13 cellular contexts compared by ENCODE assay signal in genomic region chr6:53603381-53604121, GRCh38. TPM values are rescaled to one million over a fixed set of nuclear protein-coding genes. Genes with fewer than 3 reads are reported as not detected.
DNase-seq lines count a peak whose midpoint lies in the region; ATAC-seq, FAIRE-seq and TF ChIP-seq lines count a peak whose summit lies in the region.
"Had no signal": no experiment of that assay in that cellular context is flagged by ENCODE, and none has a peak within 500 bp of the region (broad histone marks: within the 10 kb centered on the region; RNA-seq: fewer than 3 reads in every experiment).

No MANE protein-coding gene starts in this region.

- no peak for TF ChIP-seq CTCF in GM23338 (conservative IDR thresholded peaks at IDR 0.05; ENCODE audit: low read depth in 2 of 2)
- TF ChIP-seq CTCF in fibroblast of villous mesenchyme (IDR thresholded peaks at IDR 0.05; ENCODE audit: insufficient read depth, low read depth, low read length), result no peak

- no peak for ATAC-seq in GM23338
- ATAC-seq in GM18517 (IDR thresholded peaks at IDR 0.05; ENCODE audit: unreplicated experiment), result no peak
- ATAC-seq: right cardiac atrium had no signal

- peaks cover 8% of the 10 kb centered on the region; the same call in 2 of the 3 replicates for H3K4me1 Mint-ChIP-seq in GM23338
- H3K4me1 Mint-ChIP-seq: CD8-positive, alpha-beta memory T cell had no signal

- H3F3A ChIP-seq in GM23338 (replicated peaks; ENCODE audit: low read depth), result no peaks in the 10 kb centered on the region

- no peaks in the 10 kb centered on the region for H3K9me3 Mint-ChIP-seq in GM23338
- H3K9me3 Mint-ChIP-seq: CD8-positive, alpha-beta memory T cell had no signal

- H3K79me2 ChIP-seq in GM23338 (replicated peaks; ENCODE audit: insufficient read depth), result no peaks in the 10 kb centered on the region

- H3K36me3 ChIP-seq in GM23338 (ENCODE audit: insufficient read depth), result no peaks in the 10 kb centered on the region
- H3K36me3 ChIP-seq in SJSA1, result no peaks in the 10 kb centered on the region

- H3K27me3 ChIP-seq in GM23338 (ENCODE audit: insufficient read depth) (no peaks in the 10 kb centered on the region), SJSA1 (replicated peaks) (no peaks in the 10 kb centered on the region)

- no peak overlapping the region for H3K4me3 ChIP-seq in GM23338
- no peak overlapping the region for H3K4me3 ChIP-seq in SJSA1
- no peak overlapping the region for H3K4me3 ChIP-seq in fibroblast of villous mesenchyme (ENCODE audit: low read depth, low read length)

- no peak for FAIRE-seq in urothelium cell line (lab: Jason Lieb, UNC)

- H3K27ac ChIP-seq in GM23338 (ENCODE audit: low read depth) (no peak overlapping the region), SJSA1 (peak overlapping the region; percentile 39; the same call in 1 of the 2 replicates)

- peak overlapping the region; percentile 39; the same call in 1 of the 2 replicates for H2AFZ ChIP-seq in GM23338

- H3K4me2 ChIP-seq in GM23338, result no peak overlapping the region

- no peak for DNase-seq in GM23338 (ENCODE audit: low spot score)
- DNase-seq in SJSA1 (ENCODE audit: low read depth in 1 of 2, low spot score in 2 of 2), result peak in 1 of 2 experiments; percentile 28
- peak; percentile 47 for DNase-seq in fibroblast of villous mesenchyme (ENCODE audit: low read depth)
- DNase-seq in renal cortical epithelial cell (ENCODE audit: low read depth), result peak; percentile 86
- no peak for DNase-seq in stimulated activated CD4-positive, alpha-beta T cell treated with anti-CD3 and anti-CD28 coated beads, Interleukin-4, amount 100 ng/mL, for 24 hours
- no peak for DNase-seq in urothelium cell line (ENCODE audit: low spot score)
- no peak for DNase-seq in activated CD4-positive, alpha-beta T cell treated with anti-CD3 and anti-CD28 coated beads, Interleukin-2, amount 50 U/mL, for 48 hours
- DNase-seq: activated CD4-positive, alpha-beta T cell treated with anti-CD3 and anti-CD28 coated beads, Interleukin-2, amount 50 U/mL, for 1 hour; activated effector memory CD4-positive, alpha-beta T cell treated with Interleukin-2 at 50 U/mL for 16 hours; CD8-positive, alpha-beta memory T cell; right cardiac atrium; T-helper 1 cell had no signal

- no peaks in the 10 kb centered on the region for H4K20me1 ChIP-seq in GM23338 (replicated peaks; ENCODE audit: insufficient read depth)

- no peak overlapping the region for H3K27ac Mint-ChIP-seq in GM23338

- no peaks in the 10 kb centered on the region for H3K36me3 Mint-ChIP-seq in GM23338 (ENCODE audit: low read depth)

- H3K4me1 ChIP-seq in GM23338 (ENCODE audit: insufficient read depth) (no peaks in the 10 kb centered on the region), SJSA1 (replicated peaks) (peaks cover 6% of the 10 kb centered on the region)

- no peaks in the 10 kb centered on the region for H3K9me3 ChIP-seq in SJSA1 (replicated peaks)

- no peak overlapping the region for H3K4me3 Mint-ChIP-seq in GM23338
- H3K4me3 Mint-ChIP-seq: CD8-positive, alpha-beta memory T cell had no signal

- no peaks in the 10 kb centered on the region for H3K27me3 Mint-ChIP-seq in GM23338 (ENCODE audit: insufficient read depth, low read depth, poor library complexity)

- H3K9me2 ChIP-seq in GM23338 (ENCODE audit: insufficient read depth), result no peaks in the 10 kb centered on the region

TF ChIP-seq in GM23338, 12 proteins besides CTCF, POLR2A, EP300 and RAD21 (continues in another document):
- TF ChIP-seq, protein P1, sequence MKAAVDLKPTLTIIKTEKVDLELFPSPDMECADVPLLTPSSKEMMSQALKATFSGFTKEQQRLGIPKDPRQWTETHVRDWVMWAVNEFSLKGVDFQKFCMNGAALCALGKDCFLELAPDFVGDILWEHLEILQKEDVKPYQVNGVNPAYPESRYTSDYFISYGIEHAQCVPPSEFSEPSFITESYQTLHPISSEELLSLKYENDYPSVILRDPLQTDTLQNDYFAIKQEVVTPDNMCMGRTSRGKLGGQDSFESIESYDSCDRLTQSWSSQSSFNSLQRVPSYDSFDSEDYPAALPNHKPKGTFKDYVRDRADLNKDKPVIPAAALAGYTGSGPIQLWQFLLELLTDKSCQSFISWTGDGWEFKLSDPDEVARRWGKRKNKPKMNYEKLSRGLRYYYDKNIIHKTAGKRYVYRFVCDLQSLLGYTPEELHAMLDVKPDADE (IDR thresholded peaks at IDR 0.05), result no peak
- TF ChIP-seq EZH2phosphoT487 (IDR thresholded peaks at IDR 0.05; ENCODE audit: unreplicated experiment), result no peak
- TF ChIP-seq, protein P2, sequence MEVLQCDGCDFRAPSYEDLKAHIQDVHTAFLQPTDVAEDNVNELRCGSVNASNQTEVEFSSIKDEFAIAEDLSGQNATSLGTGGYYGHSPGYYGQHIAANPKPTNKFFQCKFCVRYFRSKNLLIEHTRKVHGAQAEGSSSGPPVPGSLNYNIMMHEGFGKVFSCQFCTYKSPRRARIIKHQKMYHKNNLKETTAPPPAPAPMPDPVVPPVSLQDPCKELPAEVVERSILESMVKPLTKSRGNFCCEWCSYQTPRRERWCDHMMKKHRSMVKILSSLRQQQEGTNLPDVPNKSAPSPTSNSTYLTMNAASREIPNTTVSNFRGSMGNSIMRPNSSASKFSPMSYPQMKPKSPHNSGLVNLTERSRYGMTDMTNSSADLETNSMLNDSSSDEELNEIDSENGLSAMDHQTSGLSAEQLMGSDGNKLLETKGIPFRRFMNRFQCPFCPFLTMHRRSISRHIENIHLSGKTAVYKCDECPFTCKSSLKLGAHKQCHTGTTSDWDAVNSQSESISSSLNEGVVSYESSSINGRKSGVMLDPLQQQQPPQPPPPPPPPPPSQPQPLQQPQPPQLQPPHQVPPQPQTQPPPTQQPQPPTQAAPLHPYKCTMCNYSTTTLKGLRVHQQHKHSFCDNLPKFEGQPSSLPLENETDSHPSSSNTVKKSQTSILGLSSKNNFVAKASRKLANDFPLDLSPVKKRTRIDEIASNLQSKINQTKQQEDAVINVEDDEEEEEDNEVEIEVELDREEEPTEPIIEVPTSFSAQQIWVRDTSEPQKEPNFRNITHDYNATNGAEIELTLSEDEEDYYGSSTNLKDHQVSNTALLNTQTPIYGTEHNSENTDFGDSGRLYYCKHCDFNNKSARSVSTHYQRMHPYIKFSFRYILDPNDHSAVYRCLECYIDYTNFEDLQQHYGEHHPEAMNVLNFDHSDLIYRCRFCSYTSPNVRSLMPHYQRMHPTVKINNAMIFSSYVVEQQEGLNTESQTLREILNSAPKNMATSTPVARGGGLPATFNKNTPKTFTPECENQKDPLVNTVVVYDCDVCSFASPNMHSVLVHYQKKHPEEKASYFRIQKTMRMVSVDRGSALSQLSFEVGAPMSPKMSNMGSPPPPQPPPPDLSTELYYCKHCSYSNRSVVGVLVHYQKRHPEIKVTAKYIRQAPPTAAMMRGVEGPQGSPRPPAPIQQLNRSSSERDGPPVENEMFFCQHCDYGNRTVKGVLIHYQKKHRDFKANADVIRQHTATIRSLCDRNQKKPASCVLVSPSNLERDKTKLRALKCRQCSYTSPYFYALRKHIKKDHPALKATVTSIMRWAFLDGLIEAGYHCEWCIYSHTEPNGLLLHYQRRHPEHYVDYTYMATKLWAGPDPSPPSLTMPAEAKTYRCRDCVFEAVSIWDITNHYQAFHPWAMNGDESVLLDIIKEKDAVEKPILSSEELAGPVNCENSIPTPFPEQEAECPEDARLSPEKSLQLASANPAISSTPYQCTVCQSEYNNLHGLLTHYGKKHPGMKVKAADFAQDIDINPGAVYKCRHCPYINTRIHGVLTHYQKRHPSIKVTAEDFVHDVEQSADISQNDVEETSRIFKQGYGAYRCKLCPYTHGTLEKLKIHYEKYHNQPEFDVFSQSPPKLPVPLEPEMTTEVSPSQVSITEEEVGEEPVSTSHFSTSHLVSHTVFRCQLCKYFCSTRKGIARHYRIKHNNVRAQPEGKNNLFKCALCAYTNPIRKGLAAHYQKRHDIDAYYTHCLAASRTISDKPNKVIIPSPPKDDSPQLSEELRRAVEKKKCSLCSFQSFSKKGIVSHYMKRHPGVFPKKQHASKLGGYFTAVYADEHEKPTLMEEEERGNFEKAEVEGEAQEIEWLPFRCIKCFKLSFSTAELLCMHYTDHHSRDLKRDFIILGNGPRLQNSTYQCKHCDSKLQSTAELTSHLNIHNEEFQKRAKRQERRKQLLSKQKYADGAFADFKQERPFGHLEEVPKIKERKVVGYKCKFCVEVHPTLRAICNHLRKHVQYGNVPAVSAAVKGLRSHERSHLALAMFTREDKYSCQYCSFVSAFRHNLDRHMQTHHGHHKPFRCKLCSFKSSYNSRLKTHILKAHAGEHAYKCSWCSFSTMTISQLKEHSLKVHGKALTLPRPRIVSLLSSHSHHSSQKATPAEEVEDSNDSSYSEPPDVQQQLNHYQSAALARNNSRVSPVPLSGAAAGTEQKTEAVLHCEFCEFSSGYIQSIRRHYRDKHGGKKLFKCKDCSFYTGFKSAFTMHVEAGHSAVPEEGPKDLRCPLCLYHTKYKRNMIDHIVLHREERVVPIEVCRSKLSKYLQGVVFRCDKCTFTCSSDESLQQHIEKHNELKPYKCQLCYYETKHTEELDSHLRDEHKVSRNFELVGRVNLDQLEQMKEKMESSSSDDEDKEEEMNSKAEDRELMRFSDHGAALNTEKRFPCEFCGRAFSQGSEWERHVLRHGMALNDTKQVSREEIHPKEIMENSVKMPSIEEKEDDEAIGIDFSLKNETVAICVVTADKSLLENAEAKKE (CRISPR knock-in tag; IDR thresholded peaks at IDR 0.05), result no peak
- no peak for TF ChIP-seq ZNF114 (CRISPR knock-in tag; IDR thresholded peaks at IDR 0.05)
- TF ChIP-seq ZNF331 (CRISPR knock-in tag; IDR thresholded peaks at IDR 0.05; ENCODE audit: low read depth), result no peak
- no peak for TF ChIP-seq POLR2AphosphoS5 (IDR thresholded peaks at IDR 0.05; ENCODE audit: low read depth)
- TF ChIP-seq STAT1 (IDR thresholded peaks at IDR 0.05; ENCODE audit: unreplicated experiment), result no peak
- TF ChIP-seq NANOG (IDR thresholded peaks at IDR 0.05; ENCODE audit: borderline replicate concordance), result no peak
- TF ChIP-seq EZH2 (IDR thresholded peaks at IDR 0.05; ENCODE audit: low read depth, unreplicated experiment), result no peak
- TF ChIP-seq JUNB (IDR thresholded peaks at IDR 0.05; ENCODE audit: unreplicated experiment), result no peak
- TF ChIP-seq CREB1 (CRISPR knock-in tag; IDR thresholded peaks at IDR 0.05; ENCODE audit: low read depth), result no peak

RNA-seq across cellular contexts. Expression of gene GCLC, which starts 58.6 kb away (rescaled TPM):
- 40.3 and 71.4 TPM in 2 replicates for total RNA-seq in GM23338 (2014; rRNA removed; shearing (Covaris generic))
- 13.3 and 16.9 TPM in 2 replicates for polyA plus RNA-seq in GM23338 (2016; fragmentation: Nextera tagmentation; extraction: Ambion mirVana)
- 23.0 and 25.8 TPM in 2 replicates for total RNA-seq in SJSA1 (2014; rRNA removed; shearing (Covaris generic))
- total RNA-seq in fibroblast of villous mesenchyme, result 25.8 and 36.3 TPM in 2 replicates
- 30.0 and 40.4 TPM in 2 replicates for total RNA-seq in renal cortical epithelial cell

Comparison
In these comparisons a context has a peak if more than half of its experiments do, and no peak if none do; other contexts are left out.
1. DNase-seq: peak in fibroblast of villous mesenchyme (single experiment) and renal cortical epithelial cell (single experiment); none in GM23338 (single experiment), stimulated activated CD4-positive, alpha-beta T cell treated with anti-CD3 and anti-CD28 coated beads, Interleukin-4, amount 100 ng/mL, for 24 hours (single experiment), urothelium cell line (single experiment) and activated CD4-positive, alpha-beta T cell treated with anti-CD3 and anti-CD28 coated beads, Interleukin-2, amount 50 U/mL, for 48 hours (0 of 2).